18 cellular contexts compared by ENCODE assay signal in the genomic region with DNA sequence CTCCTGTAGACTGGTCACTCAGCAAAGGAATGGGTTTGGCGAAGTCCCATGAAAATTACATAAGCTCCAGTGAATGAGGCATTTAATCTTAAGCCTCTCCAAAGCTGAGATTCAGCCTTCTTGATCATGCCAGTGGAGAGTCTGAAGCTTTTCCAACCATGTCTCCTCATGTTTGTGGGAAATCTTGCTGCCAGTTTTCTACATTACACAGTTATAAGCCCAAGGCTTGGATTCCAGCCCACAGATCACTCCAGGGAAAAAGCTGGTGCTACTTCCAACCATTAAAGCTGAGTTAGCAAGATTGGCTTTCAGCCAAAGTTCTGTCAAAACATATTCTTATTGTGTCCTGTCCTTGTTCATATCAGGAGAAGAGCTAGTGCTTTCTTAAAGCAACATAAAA.
DNase-seq lines count a peak whose midpoint lies in the region; ATAC-seq, FAIRE-seq and TF ChIP-seq lines count a peak whose summit lies in the region.
"Had no signal": no experiment of that assay in that cellular context is flagged by ENCODE, and none has a peak within 500 bp of the region (broad histone marks: within the 10 kb centered on the region; RNA-seq: fewer than 3 reads in every experiment).

No MANE protein-coding gene starts in this region.

- H3K9me3 ChIP-seq in adrenal gland (replicated peaks in 1 of 3) (no peaks in the 10 kb centered on the region), HepG2 (ENCODE audit: low read length) (no peaks in the 10 kb centered on the region)
- H3K9me3 ChIP-seq: neutrophil, testis had no signal

- H3K4me3 ChIP-seq in adrenal gland (no peak overlapping the region), HepG2 (replicated peaks in 1 of 3; ENCODE audit: insufficient read depth in 1 of 3, low read depth in 2 of 3, low read length in 3 of 3) (no peak overlapping the region)
- H3K4me3 ChIP-seq: testis had no signal

- H3K4me1 ChIP-seq in adrenal gland (replicated peaks in 1 of 2) (peaks cover 0 to 5% of the 10 kb centered on the region in 2 donors), HepG2 (ENCODE audit: insufficient read depth, low read length) (no peaks in the 10 kb centered on the region)
- H3K4me1 ChIP-seq: testis had no signal

- in situ Hi-C loops in HepG2 (cut with HindIII; ENCODE audit: extremely low pct_ligation_motif_present, low pct_unique_long_range_greater_than_20kb) = no loop called here
- in situ Hi-C loops in ACHN (cut with HindIII; ENCODE audit: low pct_ligation_motif_present, low pct_unique_long_range_greater_than_20kb, low sequenced_read_pairs) = no loop called here

- FAIRE-seq in HepG2 (lab: Jason Lieb, UNC) = no peak

- no peak for TF ChIP-seq RAD21 in HepG2 (CRISPR knock-in tag; IDR thresholded peaks at IDR 0.05)

- no peak overlapping the region for H3K27ac ChIP-seq in adrenal gland
- no peak overlapping the region for H3K27ac ChIP-seq in HepG2 (ENCODE audit: extremely low read length, insufficient read depth, low read length)
- H3K27ac ChIP-seq: HL-60, neutrophil, testis had no signal

- H3K9ac ChIP-seq in HepG2 (ENCODE audit: insufficient read depth, low read depth, low read length) = no peak overlapping the region

- no peak overlapping the region for H2AFZ ChIP-seq in HepG2 (ENCODE audit: low read length)

- POLR2A ChIA-PET in HepG2 (lab: Yijun Ruan, JAX) = no interaction called here

- TF ChIP-seq EP300 in HepG2 (IDR thresholded peaks at IDR 0.05; ENCODE audit: low read depth in 2 of 2, low read length in 2 of 2) = no peak
- no peak for TF ChIP-seq EP300 in HepG2 (CRISPR knock-in tag; IDR thresholded peaks at IDR 0.05; ENCODE audit: borderline replicate concordance)

- no TSS peak for BruUV-seq in HepG2 (replicated peaks; lab: Mats Ljungman, UMichigan)

- no peaks in the 10 kb centered on the region for H4K20me1 ChIP-seq in HepG2 (ENCODE audit: insufficient read depth, low read length)

- no peak for TF ChIP-seq CTCF in adrenal gland (IDR thresholded peaks at IDR 0.05)
- TF ChIP-seq CTCF in HepG2 (CRISPR knock-in tag; IDR thresholded peaks at IDR 0.05) = no peak

- CTCF ChIA-PET in HepG2 (lab: Yijun Ruan, JAX; ENCODE audit: low intra/inter-chr PET ratio, low total read pairs) = no interaction called here

- no peaks in the 10 kb centered on the region for H3K36me3 ChIP-seq in adrenal gland (replicated peaks in 1 of 2)
- no peaks in the 10 kb centered on the region for H3K36me3 ChIP-seq in HepG2 (replicated peaks in 1 of 2; ENCODE audit: control insufficient read depth in 1 of 2, insufficient read depth in 2 of 2, low read length in 2 of 2)
- H3K36me3 ChIP-seq: neutrophil had no signal

- TF ChIP-seq POLR2A in adrenal gland (IDR thresholded peaks at IDR 0.05) = no peak
- no peak for TF ChIP-seq POLR2A in HepG2 (IDR thresholded peaks at IDR 0.05; ENCODE audit: insufficient read depth in 1 of 2, low read depth in 2 of 2, low read length in 2 of 2)

- peak; percentile 30 for DNase-seq in D341Med (ENCODE audit: low spot score)
- DNase-seq in NCI-H1105 (lab: John Stamatoyannopoulos, UW) = peak; percentile 67
- peak in 5 of 7 donors; percentile 6 to 67 (median 50) for DNase-seq in adrenal gland
- no peak for DNase-seq in HepG2 (ENCODE audit: low spot score)
- no peak for DNase-seq in activated CD4-positive, CD25-positive, alpha-beta regulatory T cell treated with anti-CD3 and anti-CD28 coated beads, Interleukin-2, amount 50 U/mL, for 72 hours
- DNase-seq in activated CD4-positive, alpha-beta T cell treated with anti-CD3 and anti-CD28 coated beads, Interleukin-2, amount 50 U/mL, for 1 hour = no peak
- DNase-seq in ACHN = no peak
- DNase-seq: activated T-cell treated with anti-CD3 and anti-CD28 coated beads, Interleukin-2, amount 50 U/mL, for 72 hours; C1 segment of cervical spinal cord; head of caudate nucleus; mesendoderm; NCI-H226; PC-3; testis had no signal

- ATAC-seq in HepG2 = no peak
- no peak for ATAC-seq in HG02759 (IDR thresholded peaks at IDR 0.05; ENCODE audit: unreplicated experiment)
- ATAC-seq: activated T-cell treated with anti-CD3 and anti-CD28 coated beads, Interleukin-2, amount 50 U/mL, for 72 hours; PC-3; sciatic nerve had no signal

- no peaks in the 10 kb centered on the region for H3K79me2 ChIP-seq in HepG2 (ENCODE audit: insufficient read depth, low read length)

- intact Hi-C loops in adrenal gland (cut with DNase I) = no loop called here
- intact Hi-C loops in HepG2 (cut with micrococcal nuclease; ENCODE audit: unreplicated experiment) = no loop called here

- H3K27me3 ChIP-seq in adrenal gland (no peaks in the 10 kb centered on the region), HepG2 (ENCODE audit: control insufficient read depth in 1 of 2, insufficient read depth in 2 of 2, low read length in 2 of 2) (no peaks in the 10 kb centered on the region; a peak in 1 of 5 replicates)
- H3K27me3 ChIP-seq: neutrophil, testis had no signal

- no peak overlapping the region for H3K4me2 ChIP-seq in HepG2 (ENCODE audit: low read depth, low read length)

- 33 to 48% (median 43%) methylated on average over 1 of the region's 1 CpG for WGBS in adrenal gland, 4 donors
- 3% methylated on average over 1 of the region's 1 CpG for WGBS in HepG2 (ENCODE audit: low lambda C conversion rate)

TF ChIP-seq in HepG2, 621 proteins besides CTCF, POLR2A, EP300 and RAD21:
- TF ChIP-seq MAFK (conservative IDR thresholded peaks at IDR 0.05 in 1 of 2, IDR thresholded peaks at IDR 0.05 in 1 of 2; ENCODE audit: low read length in 2 of 2) (peak; percentile 71 to 78; a peak in 3 of 4 replicates), MAFF (IDR thresholded peaks at IDR 0.05; ENCODE audit: low read depth, low read length) (peak; percentile 66), ZNF816 (CRISPR knock-in tag; IDR thresholded peaks at IDR 0.05; ENCODE audit: borderline replicate concordance) (no peak)

Comparison
In these comparisons a context has a peak if more than half of its experiments do, and no peak if none do; other contexts are left out.
1. DNase-seq: peak in D341Med (single experiment), NCI-H1105 (single experiment) and adrenal gland (5 of 7); none in HepG2 (single experiment), activated CD4-positive, CD25-positive, alpha-beta regulatory T cell treated with anti-CD3 and anti-CD28 coated beads, Interleukin-2, amount 50 U/mL, for 72 hours (single experiment), activated CD4-positive, alpha-beta T cell treated with anti-CD3 and anti-CD28 coated beads, Interleukin-2, amount 50 U/mL, for 1 hour (single experiment) and ACHN (single experiment).